ENCODE assay signal across 9 cellular contexts in genomic region chr4:81040175-81040659, GRCh38. TPM values are rescaled to one million over a fixed set of nuclear protein-coding genes. Genes with fewer than 3 reads are reported as not detected.
A peak's percentile ranks its signal among the peaks of the same experiment; 100 is the strongest.
DNase-seq lines count a peak whose midpoint lies in the region; ATAC-seq, FAIRE-seq and TF ChIP-seq lines count a peak whose summit lies in the region.
"Had no signal": no experiment of that assay in that cellular context is flagged by ENCODE, and none has a peak within 500 bp of the region (broad histone marks: within the 10 kb centered on the region; RNA-seq: fewer than 3 reads in every experiment).

No MANE protein-coding gene starts in this region.

- no peaks in the 10 kb centered on the region for H3K36me3 ChIP-seq in right lobe of liver
- H3K36me3 ChIP-seq: SJSA1 had no signal

- no peaks in the 10 kb centered on the region for H3K9me3 ChIP-seq in right lobe of liver
- H3K9me3 ChIP-seq: SJSA1 had no signal

- DNase-seq in CD1c-positive myeloid dendritic cell (ENCODE audit: extremely low spot score) (peak; percentile 13), GM18507 (ENCODE audit: extremely low spot score, insufficient read length, low read depth) (no peak), NB4 (ENCODE audit: low read depth) (peak; percentile 44), astrocyte of the spinal cord (ENCODE audit: low read depth, low spot score) (peak; percentile 52), right lobe of liver (no peak)
- no peak for DNase-seq in stimulated activated CD4-positive, alpha-beta T cell treated with anti-CD3 and anti-CD28 coated beads, Interleukin-4, amount 100 ng/mL, for 24 hours
- DNase-seq in activated effector memory CD4-positive, alpha-beta T cell treated with Interleukin-2 at 50 U/mL for 16 hours = no peak

- TF ChIP-seq CTCF in NB4 (IDR thresholded peaks at IDR 0.05; ENCODE audit: low read depth, low read length) = peak; percentile 48
- TF ChIP-seq CTCF in astrocyte of the spinal cord (IDR thresholded peaks at IDR 0.05; ENCODE audit: low read depth, low read length) = peak; percentile 75
- TF ChIP-seq CTCF in right lobe of liver (IDR thresholded peaks at IDR 0.05) = peak; percentile 47 to 70 (median 54)

- intact Hi-C loops in right lobe of liver (cut with DNase I) = no loop called here

- TF ChIP-seq POLR2A in NB4 (IDR thresholded peaks at IDR 0.05; ENCODE audit: extremely low read depth, insufficient read length) = no peak
- no peak for TF ChIP-seq POLR2A in right lobe of liver (IDR thresholded peaks at IDR 0.05)

- H3K27me3 ChIP-seq in right lobe of liver = peaks cover 0 to 4% of the 10 kb centered on the region in 2 donors

- ATAC-seq in right lobe of liver (peak in 3 of 4 donors; percentile 44 to 50 (median 48)), GM21786 (IDR thresholded peaks at IDR 0.05; ENCODE audit: unreplicated experiment) (no peak)

- no peak overlapping the region for H3K27ac ChIP-seq in right lobe of liver
- H3K27ac ChIP-seq: SJSA1 had no signal

- WGBS in right lobe of liver (ENCODE audit: insufficient coverage, low coverage, low lambda C conversion rate, missing lambda C conversion rate) = 17% methylated on average over 4 of the region's 4 CpGs

- H3K4me1 ChIP-seq in right lobe of liver = no peaks in the 10 kb centered on the region

- FAIRE-seq in GM18507 (lab: Jason Lieb, UNC) = peak; percentile 65

- H3K4me3 ChIP-seq in NB4 (ENCODE audit: low read depth, low read length) = no peak overlapping the region
- H3K4me3 ChIP-seq in astrocyte of the spinal cord (ENCODE audit: low read depth, low read length) = no peak overlapping the region
- no peak overlapping the region for H3K4me3 ChIP-seq in right lobe of liver
- H3K4me3 ChIP-seq: SJSA1 had no signal

- in situ Hi-C loops in astrocyte of the spinal cord (cut with HindIII; ENCODE audit: low sequenced_read_pairs) = no loop called here

RNA-seq across cellular contexts. Expression of gene BMP3, which starts 9.7 kb away (rescaled TPM):
- total RNA-seq in right lobe of liver = not detected

Comparison
In these comparisons a context has a peak if more than half of its experiments do, and no peak if none do; other contexts are left out.
1. DNase-seq: peak in CD1c-positive myeloid dendritic cell (single experiment), NB4 (single experiment) and astrocyte of the spinal cord (single experiment); none in GM18507 (single experiment), right lobe of liver (0 of 3), stimulated activated CD4-positive, alpha-beta T cell treated with anti-CD3 and anti-CD28 coated beads, Interleukin-4, amount 100 ng/mL, for 24 hours (single experiment) and activated effector memory CD4-positive, alpha-beta T cell treated with Interleukin-2 at 50 U/mL for 16 hours (single experiment).
2. Peak in every context shown above with its lines, with median percentiles within 50 percentile points of each other: CTCF ChIP-seq.